Comparison of ENCODE assay signal across 18 cellular contexts in genomic region chr7:150503581-150503980, GRCh38. TPM values are rescaled to one million over a fixed set of nuclear protein-coding genes. Genes with fewer than 3 reads are reported as not detected.
DNase-seq lines count a peak whose midpoint lies in the region; ATAC-seq and TF ChIP-seq lines count a peak whose summit lies in the region.
"Had no signal": no experiment of that assay in that cellular context is flagged by ENCODE, and none has a peak within 500 bp of the region (broad histone marks: within the 10 kb centered on the region; RNA-seq: fewer than 3 reads in every experiment).

No MANE protein-coding gene starts in this region.

- POLR2A ChIA-PET in activated naive CD8-positive, alpha-beta T cell treated with anti-CD3 and anti-CD28 coated beads, Interleukin-2, amount 10 ng/mL, durations not matched to agents 7 days and 5 days (lab: Charles Lee), result interaction anchor here (1.0 to 6.1 kb wide), 6 partner anchors 12 to 252 kb away, joined by 3 to 57 read pairs (median 18); partner anchors contain the start of genes GIMAP7 and GIMAP8

- TF ChIP-seq POLR2A in spleen (IDR thresholded peaks at IDR 0.05), result no peak

- H3K9me3 Mint-ChIP-seq in activated T-cell treated with anti-CD3 and anti-CD28 coated beads, Interleukin-2, amount 50 U/mL, for 4 hours, result peaks cover 23% of the 10 kb centered on the region
- peaks cover 23% of the 10 kb centered on the region for H3K9me3 Mint-ChIP-seq in activated naive CD8-positive, alpha-beta T cell treated with anti-CD3 and anti-CD28 coated beads, Interleukin-2, amount 10 ng/mL, durations not matched to agents 7 days and 5 days

- no peaks in the 10 kb centered on the region for H3K9me3 ChIP-seq in T-helper 17 cell (ENCODE audit: control insufficient read depth, low read length, poor library complexity, severe bottlenecking)
- no peaks in the 10 kb centered on the region for H3K9me3 ChIP-seq in spleen
- H3K9me3 ChIP-seq: gastrocnemius medialis, neutrophil had no signal

- peak overlapping the region; percentile 96 for H3K27ac Mint-ChIP-seq in T-helper 17 cell
- peak overlapping the region; percentile 97 for H3K27ac Mint-ChIP-seq in activated naive CD8-positive, alpha-beta T cell treated with anti-CD3 and anti-CD28 coated beads, Interleukin-2, amount 10 ng/mL, durations not matched to agents 7 days and 5 days

- H3K27me3 ChIP-seq in spleen (replicated peaks in 1 of 7), result no peaks in the 10 kb centered on the region
- H3K27me3 ChIP-seq: gastrocnemius medialis, neutrophil had no signal

- TF ChIP-seq CTCF in spleen (IDR thresholded peaks at IDR 0.05 in 8 of 11, conservative IDR thresholded peaks at IDR 0.05 in 3 of 11), result no peak

- no peaks in the 10 kb centered on the region for H3K27me3 Mint-ChIP-seq in activated T-cell treated with anti-CD3 and anti-CD28 coated beads, Interleukin-2, amount 50 U/mL, for 4 hours (ENCODE audit: low read depth)
- no peaks in the 10 kb centered on the region for H3K27me3 Mint-ChIP-seq in T-helper 17 cell
- H3K27me3 Mint-ChIP-seq in activated naive CD8-positive, alpha-beta T cell treated with anti-CD3 and anti-CD28 coated beads, Interleukin-2, amount 10 ng/mL, durations not matched to agents 7 days and 5 days, result no peaks in the 10 kb centered on the region

- intact Hi-C loops in spleen (cut with DNase I; ENCODE audit: low total_unique reads), result no loop called here

- 59 to 78% (median 76%) methylated on average over 3 of the region's 3 CpGs for WGBS in spleen, 5 donors

- ATAC-seq in activated T-cell treated with anti-CD3 and anti-CD28 coated beads, Interleukin-2, amount 50 U/mL, for 4 hours, result peak; percentile 51 to 56
- ATAC-seq in T-helper 17 cell (peak; percentile 18), HG03175 (IDR thresholded peaks at IDR 0.05; ENCODE audit: unreplicated experiment) (no peak), GM21367 (IDR thresholded peaks at IDR 0.05; ENCODE audit: unreplicated experiment) (no peak)
- ATAC-seq in activated naive CD8-positive, alpha-beta T cell treated with anti-CD3 and anti-CD28 coated beads, Interleukin-2, amount 10 ng/mL, durations not matched to agents 7 days and 5 days (ENCODE audit: low read depth), result peak; percentile 4
- ATAC-seq: gastrocnemius medialis, SK-N-SH treated with all-trans-retinoic acid at 6 μM for 48 hours had no signal

- peaks cover 17 to 63% (median 35%) of the 10 kb centered on the region in 6 donors for H3K4me1 ChIP-seq in spleen
- H3K4me1 ChIP-seq: gastrocnemius medialis had no signal

- no peaks in the 10 kb centered on the region for H3K36me3 ChIP-seq in spleen
- H3K36me3 ChIP-seq: gastrocnemius medialis, neutrophil had no signal

- peak overlapping the region; percentile 35 for H3K4me3 Mint-ChIP-seq in activated T-cell treated with anti-CD3 and anti-CD28 coated beads, Interleukin-2, amount 50 U/mL, for 4 hours
- peak overlapping the region; percentile 84 for H3K4me3 Mint-ChIP-seq in T-helper 17 cell
- H3K4me3 Mint-ChIP-seq in activated naive CD8-positive, alpha-beta T cell treated with anti-CD3 and anti-CD28 coated beads, Interleukin-2, amount 10 ng/mL, durations not matched to agents 7 days and 5 days, result peak overlapping the region; percentile 76

- H3K36me3 Mint-ChIP-seq in activated T-cell treated with anti-CD3 and anti-CD28 coated beads, Interleukin-2, amount 50 U/mL, for 4 hours (ENCODE audit: insufficient read depth), result peaks cover 19% of the 10 kb centered on the region
- H3K36me3 Mint-ChIP-seq in T-helper 17 cell (ENCODE audit: low read depth), result peaks cover 3% of the 10 kb centered on the region
- H3K36me3 Mint-ChIP-seq in activated naive CD8-positive, alpha-beta T cell treated with anti-CD3 and anti-CD28 coated beads, Interleukin-2, amount 10 ng/mL, durations not matched to agents 7 days and 5 days, result peaks cover 35% of the 10 kb centered on the region

- H3K4me3 ChIP-seq in spleen, result no peak overlapping the region
- H3K4me3 ChIP-seq: gastrocnemius medialis had no signal

- H3K27ac ChIP-seq in spleen, result peak overlapping the region; percentile 9 to 83 (median 66)
- H3K27ac ChIP-seq: gastrocnemius medialis, neutrophil had no signal

- no peak for DNase-seq in activated T-cell treated with anti-CD3 and anti-CD28 coated beads, Interleukin-2, amount 50 U/mL, for 4 hours
- DNase-seq in activated T-cell treated with anti-CD3 and anti-CD28 coated beads, Interleukin-2, amount 50 U/mL, for 48 hours, result no peak
- DNase-seq in T-helper 17 cell, result no peak
- no peak for DNase-seq in activated naive CD8-positive, alpha-beta T cell treated with anti-CD3 and anti-CD28 coated beads, Interleukin-2, amount 10 ng/mL, durations not matched to agents 7 days and 5 days
- no peak for DNase-seq in spleen
- DNase-seq in NCI-H2029 (lab: John Stamatoyannopoulos, UW), result no peak
- DNase-seq: DMS79 treated with DMSO at 0.1 percent for 48 hours, erythroblast, gastrocnemius medialis, NCI-H1930, retina had no signal

- peaks cover 84% of the 10 kb centered on the region for H3K4me1 Mint-ChIP-seq in activated T-cell treated with anti-CD3 and anti-CD28 coated beads, Interleukin-2, amount 50 U/mL, for 4 hours (ENCODE audit: low read depth)
- peaks cover 50% of the 10 kb centered on the region for H3K4me1 Mint-ChIP-seq in T-helper 17 cell
- H3K4me1 Mint-ChIP-seq in activated naive CD8-positive, alpha-beta T cell treated with anti-CD3 and anti-CD28 coated beads, Interleukin-2, amount 10 ng/mL, durations not matched to agents 7 days and 5 days, result peaks cover 68% of the 10 kb centered on the region

RNA-seq across cellular contexts. Expression of gene GIMAP7, which starts 11.1 kb away (rescaled TPM):
- total RNA-seq in activated T-cell treated with anti-CD3 and anti-CD28 coated beads, Interleukin-2, amount 50 U/mL, for 4 hours, result 10 to 100 TPM; 23.9 to 28.3 (median 25.0) TPM
- 10 to 100 TPM; 62.7 to 68.3 TPM for total RNA-seq in T-helper 17 cell
- 100 to 1,000 TPM; 203 to 212 TPM for total RNA-seq in activated naive CD8-positive, alpha-beta T cell treated with anti-CD3 and anti-CD28 coated beads, Interleukin-2, amount 10 ng/mL, durations not matched to agents 7 days and 5 days
- total RNA-seq in spleen, result 100 to 1,000 TPM in 5 of 7 donors, 10 to 100 TPM in 2; 71.2 to 137 (median 102) TPM
- 100 to 1,000 TPM in 1 of 3 donors, 10 to 100 TPM in 2; 48.7 to 103 (median 68.0) TPM for polyA plus RNA-seq in spleen
- total RNA-seq: bronchial epithelial cell, NCI-H460, RPMI7951 had no signal

RNA-seq across cellular contexts. Expression of gene GIMAP8, which starts 53.2 kb away (rescaled TPM):
- 1 to 10 TPM; 3.5 to 4.0 (median 3.6) TPM for total RNA-seq in activated T-cell treated with anti-CD3 and anti-CD28 coated beads, Interleukin-2, amount 50 U/mL, for 4 hours
- 10 to 100 TPM in 1 of 2 donors, 1 to 10 TPM in 1; 8.1 to 12.0 TPM for total RNA-seq in T-helper 17 cell
- total RNA-seq in activated naive CD8-positive, alpha-beta T cell treated with anti-CD3 and anti-CD28 coated beads, Interleukin-2, amount 10 ng/mL, durations not matched to agents 7 days and 5 days, result 10 to 100 TPM; 29.2 to 31.0 TPM
- total RNA-seq in spleen, result 10 to 100 TPM; 47.6 to 96.0 (median 65.3) TPM
- polyA plus RNA-seq in spleen, result 10 to 100 TPM; 10.9 to 27.3 (median 14.7) TPM
- total RNA-seq: NCI-H460 had no signal

Comparison
In these comparisons a context has a peak if more than half of its experiments do, and no peak if none do; other contexts are left out.
1. ATAC-seq: peak in activated T-cell treated with anti-CD3 and anti-CD28 coated beads, Interleukin-2, amount 50 U/mL, for 4 hours (2 of 2), T-helper 17 cell (single experiment) and activated naive CD8-positive, alpha-beta T cell treated with anti-CD3 and anti-CD28 coated beads, Interleukin-2, amount 10 ng/mL, durations not matched to agents 7 days and 5 days (single experiment); none in HG03175 (single experiment) and GM21367 (single experiment).
2. Peak in every context shown above with its lines, with median percentiles within 50 percentile points of each other: H3K4me3 Mint-ChIP-seq.